ENCODE assay signal across 25 cellular contexts in the genomic region with DNA sequence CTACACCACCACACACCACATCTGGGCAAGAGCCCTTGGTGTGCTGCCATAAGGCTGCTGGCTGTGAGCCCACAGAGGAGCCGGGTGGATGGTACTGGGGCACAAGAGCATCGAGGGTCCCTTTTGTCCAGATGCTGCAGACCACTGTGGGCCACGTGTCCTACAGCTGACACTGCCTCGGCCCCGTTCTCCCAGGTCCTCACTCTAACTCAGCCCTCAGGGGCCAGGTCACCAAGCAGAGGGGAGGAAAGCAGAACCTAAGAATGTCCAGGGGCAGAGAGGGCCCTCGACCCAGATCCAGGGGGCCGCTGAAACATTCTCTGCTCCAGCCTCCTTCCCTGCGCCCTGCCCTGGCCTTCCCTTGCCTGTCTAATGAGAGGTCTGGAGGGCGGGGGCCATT.
"Had no signal": no experiment of that assay in that cellular context is flagged by ENCODE, and none has a peak within 500 bp of the region (broad histone marks: within the 10 kb centered on the region; RNA-seq: fewer than 3 reads in every experiment).

No MANE protein-coding gene starts in this region.

- H3K27ac ChIP-seq: breast epithelium, colonic mucosa, esophagus squamous epithelium, gastrocnemius medialis, neural progenitor cell, prostate gland, stomach, suprapubic skin, transverse colon, VCaP had no signal

- H3K36me3 Mint-ChIP-seq: activated naive CD8-positive, alpha-beta T cell treated with anti-CD3 and anti-CD28 coated beads, Interleukin-2, amount 10 ng/mL, durations not matched to agents 7 days and 5 days; mesothelial cell of epicardium; naive thymus-derived CD8-positive, alpha-beta T cell; neural progenitor cell had no signal

- H3K9me3 Mint-ChIP-seq: activated naive CD4-positive, alpha-beta T cell treated with anti-CD3 and anti-CD28 coated beads for 36 hours; activated naive CD8-positive, alpha-beta T cell treated with anti-CD3 and anti-CD28 coated beads, Interleukin-2, amount 10 ng/mL, durations not matched to agents 7 days and 5 days; activated T-cell treated with anti-CD3 and anti-CD28 coated beads, Interleukin-2, amount 50 U/mL, for 72 hours; mesothelial cell of epicardium; naive thymus-derived CD8-positive, alpha-beta T cell; neural progenitor cell had no signal

- H3K4me3 Mint-ChIP-seq: activated naive CD4-positive, alpha-beta T cell treated with anti-CD3 and anti-CD28 coated beads for 36 hours; activated naive CD8-positive, alpha-beta T cell treated with anti-CD3 and anti-CD28 coated beads, Interleukin-2, amount 10 ng/mL, durations not matched to agents 7 days and 5 days; activated T-cell treated with anti-CD3 and anti-CD28 coated beads, Interleukin-2, amount 50 U/mL, for 72 hours; mesothelial cell of epicardium; naive thymus-derived CD8-positive, alpha-beta T cell; neural progenitor cell had no signal

- H3K4me2 ChIP-seq: neural progenitor cell had no signal

- H3K9me3 ChIP-seq: breast epithelium, colonic mucosa, esophagus squamous epithelium, gastrocnemius medialis, prostate gland, stomach, suprapubic skin, transverse colon had no signal

- H3K36me3 ChIP-seq: breast epithelium, colonic mucosa, esophagus squamous epithelium, gastrocnemius medialis, neural progenitor cell, prostate gland, stomach, suprapubic skin, transverse colon had no signal

- H3K9ac ChIP-seq: neural progenitor cell had no signal

- DNase-seq: activated CD4-positive, alpha-beta T cell treated with anti-CD3 and anti-CD28 coated beads, Interleukin-2, amount 50 U/mL, for 1 hour; activated CD8-positive, alpha-beta memory T cell treated with anti-CD3 and anti-CD28 coated beads for 24 hours; activated effector memory CD4-positive, alpha-beta T cell treated with Interleukin-2 at 50 U/mL for 16 hours; activated naive CD4-positive, alpha-beta T cell treated with anti-CD3 and anti-CD28 coated beads for 36 hours; activated naive CD8-positive, alpha-beta T cell treated with anti-CD3 and anti-CD28 coated beads, Interleukin-2, amount 10 ng/mL, durations not matched to agents 7 days and 5 days; activated T-cell treated with anti-CD3 and anti-CD28 coated beads, Interleukin-2, amount 50 U/mL, for 72 hours; amniotic stem cell; colonic mucosa; dorsolateral prefrontal cortex; esophagus squamous epithelium; gastrocnemius medialis; hippocampal formation; left ventricle myocardium superior; mammary epithelial cell; naive thymus-derived CD8-positive, alpha-beta T cell; stimulated activated CD4-positive, alpha-beta T cell treated with anti-CD3 and anti-CD28 coated beads, Interleukin-12 subunit alpha, Interleukin-12 subunit beta, amount 100 ng/mL, for 4 hours; stomach; transverse colon had no signal

- ATAC-seq: activated CD4-positive, CD25-positive, alpha-beta regulatory T cell treated with anti-CD3 and anti-CD28 coated beads, Interleukin-2, amount 50 U/mL, for 24 hours; gastrocnemius medialis; left ventricle myocardium superior; naive thymus-derived CD8-positive, alpha-beta T cell had no signal

- H3K4me1 ChIP-seq: breast epithelium, colonic mucosa, esophagus squamous epithelium, gastrocnemius medialis, prostate gland, transverse colon had no signal

- H3K4me3 ChIP-seq: breast epithelium, colonic mucosa, dorsolateral prefrontal cortex, esophagus squamous epithelium, gastrocnemius medialis, neural progenitor cell, prostate gland, stomach, suprapubic skin, transverse colon had no signal

- H2AFZ ChIP-seq: neural progenitor cell had no signal

- H3K27ac Mint-ChIP-seq: activated naive CD4-positive, alpha-beta T cell treated with anti-CD3 and anti-CD28 coated beads for 36 hours; activated naive CD8-positive, alpha-beta T cell treated with anti-CD3 and anti-CD28 coated beads, Interleukin-2, amount 10 ng/mL, durations not matched to agents 7 days and 5 days; activated T-cell treated with anti-CD3 and anti-CD28 coated beads, Interleukin-2, amount 50 U/mL, for 72 hours; mesothelial cell of epicardium; neural progenitor cell had no signal

- H3K27me3 ChIP-seq: breast epithelium, colonic mucosa, dorsolateral prefrontal cortex, esophagus squamous epithelium, gastrocnemius medialis, neural progenitor cell, stomach, transverse colon had no signal
